Comparison of ENCODE assay signal across 16 cellular contexts in the genomic region with DNA sequence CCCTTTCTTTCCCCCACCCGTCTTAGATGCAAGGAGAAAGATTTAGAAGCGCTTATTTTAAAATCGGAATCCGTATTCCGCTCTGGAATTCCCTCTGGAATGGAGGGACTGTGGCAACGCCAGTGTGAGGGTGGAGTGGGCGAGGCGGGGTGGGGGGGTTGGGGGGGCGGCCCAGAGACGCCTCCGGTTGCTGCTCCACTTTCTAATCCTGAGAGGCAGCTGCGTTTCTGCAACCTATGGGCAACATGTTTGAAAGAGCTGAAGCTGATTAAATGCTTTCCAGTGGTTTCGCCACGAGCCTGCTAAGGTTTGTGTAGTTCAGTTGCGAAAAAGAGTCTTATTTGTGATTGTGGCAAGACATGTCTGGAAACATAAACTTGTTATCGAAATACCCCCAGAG. TPM values are rescaled to one million over a fixed set of nuclear protein-coding genes. Genes with fewer than 3 reads are reported as not detected.
"Had no signal": no experiment of that assay in that cellular context is flagged by ENCODE, and none has a peak within 500 bp of the region (broad histone marks: within the 10 kb centered on the region; RNA-seq: fewer than 3 reads in every experiment).

TSS of gene CCK (minus strand) at position 101 of the 400 bp plus-strand sequence. CDS start 2,555 bp downstream, outside the sequence.

- H3K4me3 ChIP-seq: pancreas, tibial nerve, uterus had no signal

- H3K4me3 Mint-ChIP-seq: activated CD4-positive, alpha-beta T cell treated with anti-CD3 and anti-CD28 coated beads, Interleukin-2, amount 10 ng/mL, durations not matched to agents 7 days and 5 days; neural crest cell had no signal

- DNase-seq: activated CD4-positive, alpha-beta T cell treated with anti-CD3 and anti-CD28 coated beads, Interleukin-2, amount 10 ng/mL, durations not matched to agents 7 days and 5 days; activated CD8-positive, alpha-beta memory T cell treated with anti-CD3 and anti-CD28 coated beads for 24 hours; activated naive CD4-positive, alpha-beta T cell; glutamatergic neuron; pancreas; stimulated activated CD4-positive, alpha-beta T cell treated with anti-CD3 and anti-CD28 coated beads, Interleukin-12 subunit alpha, Interleukin-12 subunit beta, amount 100 ng/mL, for 4 hours; stimulated activated CD4-positive, alpha-beta T cell treated with anti-CD3 and anti-CD28 coated beads, Interleukin-2, amount 100 ng/mL, for 24 hours; T-helper 9 cell; uterus had no signal

- H3K9me3 ChIP-seq: pancreas, tibial nerve, uterus had no signal

- ATAC-seq: esophagus mucosa, pancreas had no signal

- H3K4me1 ChIP-seq: pancreas had no signal

- H3K9me3 Mint-ChIP-seq: activated CD4-positive, alpha-beta T cell treated with anti-CD3 and anti-CD28 coated beads, Interleukin-2, amount 10 ng/mL, durations not matched to agents 7 days and 5 days; neural crest cell had no signal

- H3K27ac Mint-ChIP-seq: activated CD4-positive, alpha-beta T cell treated with anti-CD3 and anti-CD28 coated beads, Interleukin-2, amount 10 ng/mL, durations not matched to agents 7 days and 5 days had no signal

- H3K27ac ChIP-seq: pancreas, tibial nerve, uterus had no signal

- H3K36me3 ChIP-seq: pancreas, tibial nerve, uterus had no signal

RNA-seq across cellular contexts. Expression of gene CCK, which starts in this region (rescaled TPM):
- total RNA-seq: activated CD4-positive, alpha-beta T cell treated with anti-CD3 and anti-CD28 coated beads, Interleukin-2, amount 10 ng/mL, durations not matched to agents 7 days and 5 days; cardiac septum; fibroblast of villous mesenchyme; neural crest cell; subcutaneous adipose tissue; tibial nerve; uterus had no signal
- polyA plus RNA-seq: liver had no signal
